2 cellular contexts compared by ENCODE assay signal in genomic region chr21:31416465-31416864, GRCh38.
TF ChIP-seq lines count a peak whose summit lies in the region.

No MANE protein-coding gene starts in this region.

TF ChIP-seq in HCT116, 20 proteins besides CTCF, POLR2A, EP300 and RAD21 (continued from another document):
- no peak for TF ChIP-seq ATF3 (IDR thresholded peaks at IDR 0.05)

TF ChIP-seq in liver, 16 proteins besides CTCF, POLR2A, EP300 and RAD21 (continued from another document):
- TF ChIP-seq ATF3 (IDR thresholded peaks at IDR 0.05) (peak; percentile 38), JUND (IDR thresholded peaks at IDR 0.05) (peak; percentile 53 to 92), YY1 (IDR thresholded peaks at IDR 0.05) (peak; percentile 96), NR2F2 (IDR thresholded peaks at IDR 0.05) (no peak), FOXA1 (IDR thresholded peaks at IDR 0.05) (peak; percentile 51), REST (IDR thresholded peaks at IDR 0.05) (peak; percentile 61), EGR1 (IDR thresholded peaks at IDR 0.05; ENCODE audit: low read depth in 2 of 2) (no peak), ZBTB33 (IDR thresholded peaks at IDR 0.05) (peak; percentile 78), TAF1 (conservative IDR thresholded peaks at IDR 0.05) (no peak), HNF4A (conservative IDR thresholded peaks at IDR 0.05) (peak; percentile 56 to 83), SP1 (IDR thresholded peaks at IDR 0.05) (peak; percentile 23), HNF4G (IDR thresholded peaks at IDR 0.05) (no peak)
